Comparison of ENCODE assay signal across 10 cellular contexts in the genomic region with DNA sequence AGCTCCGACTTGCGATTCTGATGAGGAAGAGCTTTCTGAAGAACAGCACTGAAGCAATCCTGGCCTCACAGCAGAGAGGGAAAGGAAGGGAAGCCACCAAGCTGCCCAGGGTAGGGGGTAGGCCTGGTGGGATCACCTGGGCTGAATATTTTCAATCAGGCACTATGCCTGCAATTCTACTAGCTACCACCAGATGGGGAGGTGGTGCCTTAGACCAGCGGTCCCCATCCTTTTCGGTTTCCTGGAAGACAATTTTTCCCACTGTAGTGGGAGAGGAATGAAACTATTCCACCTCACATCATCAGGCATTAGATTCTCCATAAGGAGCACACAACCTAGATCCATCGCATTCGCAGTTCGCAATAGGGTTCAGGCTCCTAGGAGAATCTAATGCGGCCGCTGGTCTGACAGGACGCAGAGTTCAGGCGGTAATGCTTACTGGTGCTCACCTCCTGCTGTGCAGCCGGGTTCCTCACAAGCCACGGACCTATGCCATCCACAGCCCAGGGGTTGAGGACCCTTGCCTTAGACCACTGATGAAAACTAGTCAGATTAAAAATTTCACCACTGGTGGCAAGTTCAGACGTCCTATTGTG. TPM values are rescaled to one million over a fixed set of nuclear protein-coding genes. Genes with fewer than 3 reads are reported as not detected.
DNase-seq lines count a peak whose midpoint lies in the region; ATAC-seq and TF ChIP-seq lines count a peak whose summit lies in the region.
"Had no signal": no experiment of that assay in that cellular context is flagged by ENCODE, and none has a peak within 500 bp of the region (broad histone marks: within the 10 kb centered on the region; RNA-seq: fewer than 3 reads in every experiment).

No MANE protein-coding gene starts in this region.

- H3K27me3 Mint-ChIP-seq in brain, result peaks cover 3% of the 10 kb centered on the region

- TF ChIP-seq RAD21 in neural cell (conservative IDR thresholded peaks at IDR 0.05), result no peak

- H3K9me3 Mint-ChIP-seq in brain, result peaks cover 0 to 3% (median 0%) of the 10 kb centered on the region in 5 experiments

- H3K4me2 ChIP-seq in DOHH2 (ENCODE audit: low read length) (no peak overlapping the region), neural cell (ENCODE audit: low read length) (no peak overlapping the region)

- peaks cover 8% of the 10 kb centered on the region for H3K36me3 Mint-ChIP-seq in brain

- peaks cover 25% of the 10 kb centered on the region for H3K79me2 ChIP-seq in DOHH2 (ENCODE audit: control insufficient read depth, low read length)
- peaks cover 3% of the 10 kb centered on the region for H3K79me2 ChIP-seq in neural cell (replicated peaks; ENCODE audit: insufficient read depth, low read length)

- H3K4me3 ChIP-seq in DOHH2 (ENCODE audit: low read length) (no peak overlapping the region), neural cell (ENCODE audit: low read length) (no peak overlapping the region)

- DNase-seq in HuH-7 (ENCODE audit: low spot score), result peak; percentile 30
- no peak for DNase-seq in HCEC 1CT
- no peak for DNase-seq in NCI-H1092 (lab: John Stamatoyannopoulos, UW)
- DNase-seq in MV-4-11 (lab: John Stamatoyannopoulos, UW), result no peak
- DNase-seq: activated effector memory CD4-positive, alpha-beta T cell treated with anti-CD3 and anti-CD28 coated beads, Interleukin-2, amount 50 U/mL, for 16 hours; NK-92 treated with Interleukin-12 subunit alpha and Interleukin-12 subunit beta, amount 100 ng/mL, for 24 hours had no signal

- H3K9me3 ChIP-seq in DOHH2 (ENCODE audit: control insufficient read depth, insufficient read depth, low read length) (peaks cover 3% of the 10 kb centered on the region; the same call in 1 of the 2 replicates), neural cell (ENCODE audit: low read length) (peaks cover 2% of the 10 kb centered on the region)

- H2AFZ ChIP-seq in neural cell (ENCODE audit: low read depth, low read length), result no peak overlapping the region

- ATAC-seq in GM18519 (IDR thresholded peaks at IDR 0.05; ENCODE audit: low FRiP score, unreplicated experiment), result no peak

- no peak overlapping the region for H3K9ac ChIP-seq in neural cell (ENCODE audit: low read length)

- H3K36me3 ChIP-seq in DOHH2 (ENCODE audit: control insufficient read depth, low read length) (0 out of 2 replicates have a peak, but pooled peaks cover 3% of the 10 kb centered on the region), neural cell (ENCODE audit: insufficient read depth, low read length) (no peaks in the 10 kb centered on the region)

- peak overlapping the region in 3 of 5 experiments; percentile 22 to 35 (median 22) for H3K4me3 Mint-ChIP-seq in brain

- H3K4me1 Mint-ChIP-seq in brain, result peaks cover 43% of the 10 kb centered on the region

- H3F3A ChIP-seq in DOHH2 (ENCODE audit: control insufficient read depth, insufficient read depth), result no peaks in the 10 kb centered on the region
- H3F3A ChIP-seq in neural cell (ENCODE audit: insufficient read depth, low read length, poor library complexity, severe bottlenecking), result no peaks in the 10 kb centered on the region

- H3K9me2 ChIP-seq in DOHH2 (replicated peaks; ENCODE audit: control insufficient read depth, low read length), result no peaks in the 10 kb centered on the region
- no peaks in the 10 kb centered on the region for H3K9me2 ChIP-seq in neural cell (ENCODE audit: insufficient read depth, low read length)

- TF ChIP-seq EP300 in neural cell (conservative IDR thresholded peaks at IDR 0.05; ENCODE audit: poor library complexity, severe bottlenecking), result no peak

- TF ChIP-seq CTCF in DOHH2 (IDR thresholded peaks at IDR 0.05; ENCODE audit: low read depth, low read length, poor library complexity, severe bottlenecking) (peak; percentile 89), brain (conservative IDR thresholded peaks at IDR 0.05) (peak; percentile 39 to 57), neural cell (IDR thresholded peaks at IDR 0.05; ENCODE audit: poor library complexity, severe bottlenecking) (peak; percentile 50)

- H3K27ac Mint-ChIP-seq in brain, result no peak overlapping the region

- H3K4me1 ChIP-seq in DOHH2 (ENCODE audit: control insufficient read depth, low read length), result peaks cover 18% of the 10 kb centered on the region

- H3K27me3 ChIP-seq in DOHH2 (ENCODE audit: control insufficient read depth, low read length) (no peaks in the 10 kb centered on the region), neural cell (ENCODE audit: insufficient read depth, low read depth, low read length) (no peaks in the 10 kb centered on the region)

- no peak overlapping the region for H3K27ac ChIP-seq in DOHH2 (ENCODE audit: low read depth, low read length)
- no peak overlapping the region for H3K27ac ChIP-seq in neural cell (ENCODE audit: low read length)

- H4K20me1 ChIP-seq in DOHH2 (ENCODE audit: control insufficient read depth, insufficient read depth, low read depth, low read length), result no peaks in the 10 kb centered on the region
- no peaks in the 10 kb centered on the region for H4K20me1 ChIP-seq in neural cell (ENCODE audit: insufficient read depth)

TF ChIP-seq in neural cell, 6 proteins besides CTCF, POLR2A, EP300 and RAD21:
- TF ChIP-seq TAF1 (IDR thresholded peaks at IDR 0.05; ENCODE audit: low read depth), result no peak
- TF ChIP-seq POLR2AphosphoS5 (IDR thresholded peaks at IDR 0.05), result no peak
- TF ChIP-seq EZH2 (IDR thresholded peaks at IDR 0.05; ENCODE audit: borderline replicate concordance, insufficient read depth, low read length, poor library complexity, severe bottlenecking), result no peak
- no peak for TF ChIP-seq MXI1 (conservative IDR thresholded peaks at IDR 0.05; ENCODE audit: poor library complexity, severe bottlenecking)
- TF ChIP-seq, protein P1, sequence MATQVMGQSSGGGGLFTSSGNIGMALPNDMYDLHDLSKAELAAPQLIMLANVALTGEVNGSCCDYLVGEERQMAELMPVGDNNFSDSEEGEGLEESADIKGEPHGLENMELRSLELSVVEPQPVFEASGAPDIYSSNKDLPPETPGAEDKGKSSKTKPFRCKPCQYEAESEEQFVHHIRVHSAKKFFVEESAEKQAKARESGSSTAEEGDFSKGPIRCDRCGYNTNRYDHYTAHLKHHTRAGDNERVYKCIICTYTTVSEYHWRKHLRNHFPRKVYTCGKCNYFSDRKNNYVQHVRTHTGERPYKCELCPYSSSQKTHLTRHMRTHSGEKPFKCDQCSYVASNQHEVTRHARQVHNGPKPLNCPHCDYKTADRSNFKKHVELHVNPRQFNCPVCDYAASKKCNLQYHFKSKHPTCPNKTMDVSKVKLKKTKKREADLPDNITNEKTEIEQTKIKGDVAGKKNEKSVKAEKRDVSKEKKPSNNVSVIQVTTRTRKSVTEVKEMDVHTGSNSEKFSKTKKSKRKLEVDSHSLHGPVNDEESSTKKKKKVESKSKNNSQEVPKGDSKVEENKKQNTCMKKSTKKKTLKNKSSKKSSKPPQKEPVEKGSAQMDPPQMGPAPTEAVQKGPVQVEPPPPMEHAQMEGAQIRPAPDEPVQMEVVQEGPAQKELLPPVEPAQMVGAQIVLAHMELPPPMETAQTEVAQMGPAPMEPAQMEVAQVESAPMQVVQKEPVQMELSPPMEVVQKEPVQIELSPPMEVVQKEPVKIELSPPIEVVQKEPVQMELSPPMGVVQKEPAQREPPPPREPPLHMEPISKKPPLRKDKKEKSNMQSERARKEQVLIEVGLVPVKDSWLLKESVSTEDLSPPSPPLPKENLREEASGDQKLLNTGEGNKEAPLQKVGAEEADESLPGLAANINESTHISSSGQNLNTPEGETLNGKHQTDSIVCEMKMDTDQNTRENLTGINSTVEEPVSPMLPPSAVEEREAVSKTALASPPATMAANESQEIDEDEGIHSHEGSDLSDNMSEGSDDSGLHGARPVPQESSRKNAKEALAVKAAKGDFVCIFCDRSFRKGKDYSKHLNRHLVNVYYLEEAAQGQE (IDR thresholded peaks at IDR 0.05; ENCODE audit: borderline replicate concordance), result no peak
- TF ChIP-seq SMC3 (conservative IDR thresholded peaks at IDR 0.05; ENCODE audit: poor library complexity), result no peak

RNA-seq across cellular contexts. Expression of a gene that starts 2.7 kb away (rescaled TPM):
- polyA plus RNA-seq in brain (ENCODE audit: insufficient read depth, low read depth, low replicate concordance), result 58.5 TPM
- 24.2 and 42.2 TPM in 2 replicates for polyA plus RNA-seq in neural cell
- 30.7 and 31.0 TPM in 2 replicates for polyA minus RNA-seq in neural cell

RNA-seq across cellular contexts. Expression of a gene that starts 24.3 kb away (rescaled TPM):
- polyA plus RNA-seq in brain (ENCODE audit: insufficient read depth, low read depth, low replicate concordance), result 51.9 TPM
- 51.7 and 53.2 TPM in 2 replicates for polyA plus RNA-seq in neural cell
- 109 and 139 TPM in 2 replicates for polyA minus RNA-seq in neural cell
